ENCODE assay signal across 8 cellular contexts in the genomic region with DNA sequence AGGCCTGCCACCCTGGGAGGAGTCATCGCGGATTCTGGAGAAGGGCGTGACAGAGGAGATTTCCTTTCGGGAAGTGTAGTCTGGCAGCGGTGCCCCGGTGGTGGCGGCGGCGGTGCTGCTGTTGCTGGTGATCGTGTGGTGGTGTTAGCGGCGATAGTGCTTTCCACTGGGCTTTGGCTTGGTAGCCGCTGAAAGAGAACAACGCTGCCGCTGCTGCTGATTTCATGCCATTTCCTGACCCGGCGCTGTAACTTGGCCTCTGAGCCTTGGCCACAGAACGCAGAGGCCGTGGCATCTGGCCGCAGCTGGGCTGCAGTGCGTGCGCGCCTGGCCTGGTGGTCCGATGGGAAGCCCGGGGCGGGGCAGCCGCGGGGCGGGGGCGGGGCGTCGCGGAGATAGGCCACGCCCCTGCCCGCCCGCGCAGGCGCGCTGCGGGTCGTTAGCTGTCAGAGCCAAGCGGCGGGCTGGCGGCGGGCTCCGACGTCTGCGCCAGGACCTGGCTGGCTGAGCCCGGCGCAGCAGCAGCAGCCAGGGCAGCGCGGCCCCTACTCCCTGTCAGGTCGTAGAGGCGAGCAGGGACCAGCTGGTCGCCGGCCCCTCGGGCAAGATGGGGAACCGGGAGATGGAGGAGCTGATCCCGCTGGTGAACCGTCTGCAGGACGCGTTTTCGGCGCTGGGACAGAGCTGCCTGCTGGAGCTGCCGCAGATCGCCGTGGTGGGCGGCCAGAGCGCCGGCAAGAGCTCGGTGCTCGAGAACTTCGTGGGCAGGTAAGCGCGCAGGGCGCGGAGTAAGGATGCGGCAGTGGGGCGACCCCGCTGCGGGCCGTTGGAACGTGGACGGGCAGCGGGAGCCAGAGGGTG. TPM values are rescaled to one million over a fixed set of nuclear protein-coding genes. Genes with fewer than 3 reads are reported as not detected.
DNase-seq lines count a peak whose midpoint lies in the region; ATAC-seq and TF ChIP-seq lines count a peak whose summit lies in the region.

A gene (plus strand): TSS at position 449 of the 861 bp plus-strand sequence. CDS start 159 bp downstream, at position 608.

- POLR2A ChIA-PET in activated CD4-positive, alpha-beta memory T cell treated with anti-CD3 and anti-CD28 coated beads for 36 hours (lab: Charles Lee): interaction anchor here (1.0 to 1.3 kb wide), 4 partner anchors 24 to 517 kb away, joined by 3 read pairs; no protein-coding TSS in a partner anchor

- peaks cover 9 to 11% of the 10 kb centered on the region in 2 donors for H3K4me1 ChIP-seq in duodenal mucosa (ENCODE audit: control insufficient read depth in 1 of 2, insufficient read depth in 2 of 2, low read length in 2 of 2)

- no peaks in the 10 kb centered on the region for H3K9me3 Mint-ChIP-seq in activated CD4-positive, alpha-beta memory T cell treated with anti-CD3 and anti-CD28 coated beads for 36 hours

- peak within 1 kb of the TSS; percentile 77 for H3K4me3 Mint-ChIP-seq in activated CD4-positive, alpha-beta memory T cell treated with anti-CD3 and anti-CD28 coated beads for 36 hours

- no peaks in the 10 kb centered on the region for H3K36me3 ChIP-seq in duodenal mucosa (ENCODE audit: control insufficient read depth in 1 of 2, insufficient read depth in 2 of 2, low read length in 2 of 2)

- no peak for TF ChIP-seq POLR2A in lower leg skin (IDR thresholded peaks at IDR 0.05)

- peaks cover 4 to 11% of the 10 kb centered on the region in 2 donors for H3K27me3 ChIP-seq in duodenal mucosa (ENCODE audit: control insufficient read depth in 1 of 2, insufficient read depth in 2 of 2, low read length in 2 of 2)

- 1 to 2% methylated on average over 43 to 55 of the region's 85 CpGs for WGBS in lower leg skin, 2 donors

- peaks cover 12% of the 10 kb centered on the region for H3K4me1 Mint-ChIP-seq in activated CD4-positive, alpha-beta memory T cell treated with anti-CD3 and anti-CD28 coated beads for 36 hours (ENCODE audit: low read depth)

- H3K27ac Mint-ChIP-seq in activated CD4-positive, alpha-beta memory T cell treated with anti-CD3 and anti-CD28 coated beads for 36 hours: no peak within 1 kb of the TSS

- H3K9ac ChIP-seq in duodenal mucosa (ENCODE audit: low read depth in 1 of 2, low read length in 2 of 2): peak within 1 kb of the TSS; percentile 14 to 63

- peaks cover 14% of the 10 kb centered on the region for H3K27me3 Mint-ChIP-seq in activated CD4-positive, alpha-beta memory T cell treated with anti-CD3 and anti-CD28 coated beads for 36 hours

- intact Hi-C loops in activated CD4-positive, alpha-beta memory T cell treated with anti-CD3 and anti-CD28 coated beads for 36 hours (cut with micrococcal nuclease): loop anchor here (1.0 to 5.0 kb wide), 4 partner anchors 24 to 99 kb away; a partner anchor contains a TSS
- intact Hi-C loops in lower leg skin (cut with DNase I; ENCODE audit: low total_unique reads): no loop called here

- DNase-seq in A172 (ENCODE audit: low spot score) (peak; percentile 64), NCI-H345 treated with DMSO at 0.1 percent for 48 hours (lab: John Stamatoyannopoulos, UW; ENCODE audit: unreplicated experiment) (peak; percentile 65), lower leg skin (ENCODE audit: low spot score in 2 of 2) (peak; percentile 45 to 95)
- peak; percentile 81 for DNase-seq in activated CD4-positive, alpha-beta memory T cell treated with anti-CD3 and anti-CD28 coated beads for 36 hours
- peak; percentile 75 for DNase-seq in stimulated activated CD4-positive, alpha-beta T cell treated with anti-CD3 and anti-CD28 coated beads, Interleukin-4, amount 100 ng/mL, for 1 hour

- TF ChIP-seq CTCF in lower leg skin (IDR thresholded peaks at IDR 0.05): no peak

- CTCF ChIA-PET in activated CD4-positive, alpha-beta memory T cell treated with anti-CD3 and anti-CD28 coated beads for 36 hours (lab: Charles Lee): interaction anchor here (1.1 to 2.4 kb wide), 3 partner anchors 39 to 196 kb away, joined by 3 to 20 read pairs (median 4); no protein-coding TSS in a partner anchor

- H3K9me3 ChIP-seq in duodenal mucosa (ENCODE audit: control insufficient read depth in 1 of 2, low read length in 2 of 2): no peaks in the 10 kb centered on the region

- no peak within 1 kb of the TSS for H3K27ac ChIP-seq in duodenal mucosa (ENCODE audit: low read depth, low read length)

- peak within 1 kb of the TSS; percentile 77 to 84 for H3K4me3 ChIP-seq in duodenal mucosa (ENCODE audit: low read depth in 1 of 2, low read length in 2 of 2)
- peak within 1 kb of the TSS; percentile 49 for H3K4me3 ChIP-seq in lower leg skin (ENCODE audit: low read depth, poor library complexity, severe bottlenecking)

- H3K36me3 Mint-ChIP-seq in activated CD4-positive, alpha-beta memory T cell treated with anti-CD3 and anti-CD28 coated beads for 36 hours: no peaks in the 10 kb centered on the region

- ATAC-seq in GM18858 (IDR thresholded peaks at IDR 0.05; ENCODE audit: unreplicated experiment): peak; percentile 62
- peak; percentile 85 for ATAC-seq in HG03095 (IDR thresholded peaks at IDR 0.05; ENCODE audit: unreplicated experiment)

RNA-seq across cellular contexts. Expression of the gene that starts here (rescaled TPM):
- 0.90 and 1.0 TPM in 2 replicates for total RNA-seq in A172 (2014; rRNA removed; shearing (Covaris generic))
- 1 to 10 TPM in 1 of 2 experiments, under 1 TPM in 1; 0.93 to 1.2 TPM for total RNA-seq in activated CD4-positive, alpha-beta memory T cell treated with anti-CD3 and anti-CD28 coated beads for 36 hours
- 1 to 10 TPM; 2.7 to 4.5 (median 4.0) TPM for total RNA-seq in lower leg skin
